ENCODE assay signal across 9 cellular contexts in genomic region chr5:72465601-72466563, GRCh38. TPM values are rescaled to one million over a fixed set of nuclear protein-coding genes. Genes with fewer than 3 reads are reported as not detected.
DNase-seq lines count a peak whose midpoint lies in the region; ATAC-seq and TF ChIP-seq lines count a peak whose summit lies in the region.
"Had no signal": no experiment of that assay in that cellular context is flagged by ENCODE, and none has a peak within 500 bp of the region (broad histone marks: within the 10 kb centered on the region; RNA-seq: fewer than 3 reads in every experiment).

No MANE protein-coding gene starts in this region.

- H3K4me3 ChIP-seq in heart right ventricle (no peak overlapping the region), right cardiac atrium (ENCODE audit: low read length) (no peak overlapping the region), SJCRH30 (no peak overlapping the region)

- peaks cover 0 to 2% (median 0%) of the 10 kb centered on the region in 9 donors for H3K36me3 ChIP-seq in heart right ventricle
- H3K36me3 ChIP-seq in SJCRH30, result no peaks in the 10 kb centered on the region

- WGBS in heart right ventricle, 2 donors, result 86 to 89% methylated on average over 10 of the region's 10 CpGs
- 88% methylated on average over 10 of the region's 10 CpGs for WGBS in right cardiac atrium

- ATAC-seq in heart right ventricle (peak in 1 of 8 donors; percentile 9), right cardiac atrium (no peak), HG02973 (IDR thresholded peaks at IDR 0.05; ENCODE audit: unreplicated experiment) (peak; percentile 81)
- peak; percentile 60 for ATAC-seq in stimulated activated effector memory CD8-positive, alpha-beta T cell treated with anti-CD3 and anti-CD28 coated beads, Interleukin-12 subunit alpha, Interleukin-12 subunit beta, amount 100 ng/mL, for 72 hours

- no peaks in the 10 kb centered on the region for H3K9me3 Mint-ChIP-seq in stimulated activated effector memory CD8-positive, alpha-beta T cell treated with anti-CD3 and anti-CD28 coated beads, Interleukin-12 subunit alpha, Interleukin-12 subunit beta, amount 100 ng/mL, for 72 hours
- H3K9me3 Mint-ChIP-seq: neural crest cell had no signal

- intact Hi-C loops in heart right ventricle (cut with DNase I), result loop anchor here in 2 of 10 donors (2.0 to 5.0 kb wide), 2 partner anchors 41 kb away; partner anchors contain the start of gene ZNF366 (in 2 of the 2)
- intact Hi-C loops in right cardiac atrium (cut with DNase I), result no loop called here

- TF ChIP-seq CTCF in heart right ventricle (IDR thresholded peaks at IDR 0.05), result no peak

- no peak overlapping the region for H3K27ac Mint-ChIP-seq in stimulated activated effector memory CD8-positive, alpha-beta T cell treated with anti-CD3 and anti-CD28 coated beads, Interleukin-12 subunit alpha, Interleukin-12 subunit beta, amount 100 ng/mL, for 72 hours

- H3K9me3 ChIP-seq in heart right ventricle (no peaks in the 10 kb centered on the region), right cardiac atrium (ENCODE audit: control insufficient read depth, low read length) (no peaks in the 10 kb centered on the region), SJCRH30 (replicated peaks) (no peaks in the 10 kb centered on the region)

- H3K4me3 Mint-ChIP-seq in stimulated activated effector memory CD8-positive, alpha-beta T cell treated with anti-CD3 and anti-CD28 coated beads, Interleukin-12 subunit alpha, Interleukin-12 subunit beta, amount 100 ng/mL, for 72 hours, result no peak overlapping the region
- H3K4me3 Mint-ChIP-seq: neural crest cell had no signal

- peaks cover 2 to 70% (median 52%) of the 10 kb centered on the region in 9 donors for H3K4me1 ChIP-seq in heart right ventricle
- peaks cover 3% of the 10 kb centered on the region for H3K4me1 ChIP-seq in right cardiac atrium (ENCODE audit: control insufficient read depth, insufficient read depth, low read length)
- H3K4me1 ChIP-seq in SJCRH30, result peaks cover 52% of the 10 kb centered on the region

- H3K36me3 Mint-ChIP-seq in stimulated activated effector memory CD8-positive, alpha-beta T cell treated with anti-CD3 and anti-CD28 coated beads, Interleukin-12 subunit alpha, Interleukin-12 subunit beta, amount 100 ng/mL, for 72 hours, result no peaks in the 10 kb centered on the region

- peak overlapping the region in 8 of 10 donors; percentile 27 to 75 (median 49) for H3K27ac ChIP-seq in heart right ventricle
- H3K27ac ChIP-seq in right cardiac atrium (ENCODE audit: low read length), result no peak overlapping the region
- H3K27ac ChIP-seq in SJCRH30, result peak overlapping the region; percentile 43

- H3K27me3 ChIP-seq in heart right ventricle (no peaks in the 10 kb centered on the region), right cardiac atrium (ENCODE audit: control insufficient read depth, insufficient read depth) (no peaks in the 10 kb centered on the region), SJCRH30 (no peaks in the 10 kb centered on the region)

- DNase-seq in heart right ventricle (no peak), right cardiac atrium (no peak), SJCRH30 (peak in 1 of 2 experiments; percentile 44), globus pallidus (ENCODE audit: low spot score) (no peak), NCI-H187 (lab: John Stamatoyannopoulos, UW) (no peak), cortex of kidney (lab: John Stamatoyannopoulos, UW) (no peak)
- DNase-seq in stimulated activated effector memory CD8-positive, alpha-beta T cell treated with anti-CD3 and anti-CD28 coated beads, Interleukin-12 subunit alpha, Interleukin-12 subunit beta, amount 100 ng/mL, for 72 hours (ENCODE audit: low spot score in 2 of 2), result no peak

- H3K4me1 Mint-ChIP-seq in stimulated activated effector memory CD8-positive, alpha-beta T cell treated with anti-CD3 and anti-CD28 coated beads, Interleukin-12 subunit alpha, Interleukin-12 subunit beta, amount 100 ng/mL, for 72 hours, result peaks cover 11% of the 10 kb centered on the region

RNA-seq across cellular contexts. Expression of gene ZNF366, which starts 41.3 kb away (rescaled TPM):
- total RNA-seq in heart right ventricle (10 to 100 TPM in 2 of 10 donors, 1 to 10 TPM in 8; 3.8 to 10.5 (median 5.4) TPM), right cardiac atrium (1 to 10 TPM; 4.5 to 8.1 (median 6.1) TPM)
- polyA plus RNA-seq in heart right ventricle (1 to 10 TPM; 1.7 to 2.5 TPM), right cardiac atrium (2.5 TPM)
- 0.12 and 0.25 TPM in 2 replicates for total RNA-seq in SJCRH30 (2014; rRNA removed; shearing (Covaris generic))
- total RNA-seq: neural crest cell had no signal

Comparison
In these comparisons a context has a peak if more than half of its experiments do, and no peak if none do; other contexts are left out.
1. ATAC-seq: peak in HG02973 (single experiment) and stimulated activated effector memory CD8-positive, alpha-beta T cell treated with anti-CD3 and anti-CD28 coated beads, Interleukin-12 subunit alpha, Interleukin-12 subunit beta, amount 100 ng/mL, for 72 hours (single experiment); none in right cardiac atrium (0 of 2).